In the genomic region with DNA sequence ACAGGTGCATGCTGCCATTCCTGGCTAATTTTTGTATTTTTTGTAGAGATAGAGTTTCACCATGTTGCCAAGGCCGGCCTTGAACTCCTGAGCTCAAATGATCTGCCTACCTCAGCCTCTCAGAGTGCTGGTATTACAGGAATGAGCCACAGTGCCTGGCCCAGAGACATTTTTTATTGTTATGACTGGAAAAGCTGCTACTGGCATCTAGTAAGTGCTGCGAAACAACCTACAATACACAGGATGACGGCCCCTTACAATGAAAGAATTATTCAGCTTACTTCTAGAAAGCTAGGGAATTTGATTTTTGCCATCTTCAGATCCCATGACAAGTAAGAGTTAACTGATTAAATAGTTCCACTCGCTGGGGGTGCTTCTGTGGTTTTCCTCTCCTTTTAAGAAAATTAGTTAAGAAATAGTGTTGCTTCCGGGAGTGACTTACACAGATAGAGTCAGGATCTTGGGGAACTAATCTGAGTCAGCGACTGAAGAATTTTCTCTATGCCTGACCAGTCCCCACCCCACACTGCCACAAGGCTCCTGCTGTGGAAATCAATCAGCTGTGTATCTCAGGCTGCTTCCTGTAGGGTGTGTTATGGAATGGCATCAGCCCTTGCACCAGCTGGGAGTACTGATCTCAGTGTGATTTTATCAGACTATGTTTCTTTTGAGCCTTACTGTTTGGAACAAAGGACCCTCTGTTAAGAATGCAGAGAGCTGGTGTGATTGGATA, we compare ENCODE assay signal across 8 cellular contexts.
DNase-seq lines count a peak whose midpoint lies in the region; ATAC-seq and TF ChIP-seq lines count a peak whose summit lies in the region.

No MANE protein-coding gene starts in this region.

- H3K9ac ChIP-seq in H9 (ENCODE audit: extremely low read depth, insufficient read length, low read length) (no peak overlapping the region), liver (ENCODE audit: low read depth in 1 of 2, low read length in 2 of 2) (no peak overlapping the region)

- no peak overlapping the region for H3T11ph ChIP-seq in H9 (ENCODE audit: low read length)

- H3K4me1 ChIP-seq in H9 (ENCODE audit: insufficient read depth, low read length): peaks cover 6% of the 10 kb centered on the region; the same call in 1 of the 2 replicates
- peaks cover 8 to 32% (median 21%) of the 10 kb centered on the region in 4 donors for H3K4me1 ChIP-seq in liver (ENCODE audit: control insufficient read depth in 4 of 4, insufficient read depth in 4 of 4, low read length in 3 of 4)

- CTCF ChIA-PET in AG04450 (lab: Charles Lee): interaction anchor here (0.6 to 7.7 kb wide), 4 partner anchors 12 to 300 kb away, joined by 3 to 61 read pairs (median 4); no protein-coding TSS in a partner anchor

- H4K5ac ChIP-seq in H9 (ENCODE audit: insufficient read length, low read depth, low read length): no peak overlapping the region

- 0 out of 2 replicates have a peak, but pooled peaks have one; percentile 5 for TF ChIP-seq CTCF in AG04450 (IDR thresholded peaks at IDR 0.05; ENCODE audit: low read depth, low read length)
- TF ChIP-seq CTCF in H9 (conservative IDR thresholded peaks at IDR 0.05): no peak
- no peak for TF ChIP-seq CTCF in liver (IDR thresholded peaks at IDR 0.05; ENCODE audit: low read depth, low read length, missing input control)

- no peak overlapping the region for H3K4me3 ChIP-seq in AG04450 (ENCODE audit: low read depth, low read length)
- H3K4me3 ChIP-seq in liver (ENCODE audit: low read depth in 1 of 3, low read length in 3 of 3): no peak overlapping the region

- no peak overlapping the region for H2AFZ ChIP-seq in H9 (ENCODE audit: low read length)

- no peak for ATAC-seq in GM18873 (IDR thresholded peaks at IDR 0.05; ENCODE audit: low FRiP score, unreplicated experiment)

- H3K4me2 ChIP-seq in H9 (ENCODE audit: insufficient read depth, insufficient read length, low read length): no peak overlapping the region

- no CpG with 5 or more reads among the region's 6 CpGs for WGBS in H9 (ENCODE audit: extremely low coverage, insufficient read length, low lambda C conversion rate)
- 68% methylated on average over 6 of the region's 6 CpGs for WGBS in liver

- peaks cover 19 to 31% of the 10 kb centered on the region in 2 experiments for H3K4me1 Mint-ChIP-seq in H9

- DNase-seq in AG04450 (ENCODE audit: low read depth, low spot score) (peak; percentile 91), H9 (peak; percentile 43), SKM-1 treated with dmso at 0.1 percent for 144 hours (lab: John Stamatoyannopoulos, UW; ENCODE audit: unreplicated experiment) (peak; percentile 55), caudate nucleus (lab: John Stamatoyannopoulos, UW) (peak in 8 of 61 donors; percentile 11 to 27 (median 20)), NCI-H2029 treated with DMSO at 0.1 percent for 48 hours (lab: John Stamatoyannopoulos, UW) (no peak)
- peak; percentile 50 for DNase-seq in stimulated activated CD8-positive, alpha-beta memory T cell treated with anti-CD3 and anti-CD28 coated beads, Interleukin-4, amount 100 ng/mL, for 48 hours

- no peaks in the 10 kb centered on the region for H4K20me1 ChIP-seq in H9 (ENCODE audit: control insufficient read depth, insufficient read depth, insufficient read length)

- H2BK15ac ChIP-seq in H9 (ENCODE audit: low read depth, low read length): no peak overlapping the region

- H4K91ac ChIP-seq in H9 (ENCODE audit: insufficient read length, low read depth, low read length): no peak overlapping the region

- no peaks in the 10 kb centered on the region for H3K36me3 ChIP-seq in liver (ENCODE audit: control insufficient read depth in 4 of 4, insufficient read depth in 3 of 4, low read depth in 1 of 4, low read length in 3 of 4)

- H3K14ac ChIP-seq in H9 (ENCODE audit: insufficient read depth, low read length): no peak overlapping the region

- no peak overlapping the region for H3K4ac ChIP-seq in H9 (ENCODE audit: low read depth, low read length)

- H3K27me3 ChIP-seq in AG04450 (ENCODE audit: control insufficient read depth, insufficient read depth, low read length): no peaks in the 10 kb centered on the region
- H3K27me3 ChIP-seq in H9 (ENCODE audit: insufficient read depth, low read length): no peaks in the 10 kb centered on the region
- no peaks in the 10 kb centered on the region for H3K27me3 ChIP-seq in liver (ENCODE audit: control insufficient read depth in 4 of 4, insufficient read depth in 4 of 4, low read length in 3 of 4)

- H4K8ac ChIP-seq in H9 (replicated peaks; ENCODE audit: insufficient read length, low read depth, low read length): no peak overlapping the region

- no peak overlapping the region for H3K18ac ChIP-seq in H9 (ENCODE audit: insufficient read length, low read depth, low read length)

- TF ChIP-seq RAD21 in liver (IDR thresholded peaks at IDR 0.05): no peak

- H3K9me3 ChIP-seq in AG04450 (ENCODE audit: control insufficient read depth, insufficient read depth, low read length): no peaks in the 10 kb centered on the region
- H3K9me3 ChIP-seq in H9 (ENCODE audit: control insufficient read depth, low read depth, low read length): no peaks in the 10 kb centered on the region
- H3K9me3 ChIP-seq in liver (ENCODE audit: control insufficient read depth in 4 of 4, low read length in 3 of 4): no peaks in the 10 kb centered on the region

- H2BK5ac ChIP-seq in H9 (ENCODE audit: insufficient read length, low read length): no peak overlapping the region

- no peak overlapping the region for H3K4me3 Mint-ChIP-seq in H9

- H3K23ac ChIP-seq in H9 (ENCODE audit: insufficient read length, low read depth, low read length): no peak overlapping the region

- no peaks in the 10 kb centered on the region for H3K23me2 ChIP-seq in H9 (ENCODE audit: insufficient read length, low read depth, low read length, poor library complexity, severe bottlenecking)

- H2BK12ac ChIP-seq in H9 (ENCODE audit: insufficient read length, low read depth, low read length): no peak overlapping the region

- no peak overlapping the region for H2BK20ac ChIP-seq in H9 (ENCODE audit: low read depth, low read length, poor library complexity, severe bottlenecking)

- POLR2A ChIA-PET in AG04450 (lab: Yijun Ruan, JAX): interaction anchor here (0.5 to 2.0 kb wide), 12 partner anchors 9 to 479 kb away, joined by 3 to 13 read pairs (median 4); a partner anchor contains a TSS

- no peaks in the 10 kb centered on the region for H3K79me1 ChIP-seq in H9 (ENCODE audit: insufficient read depth, low read depth, low read length, poor library complexity, severe bottlenecking)

- peaks cover 8% of the 10 kb centered on the region for H3K79me2 ChIP-seq in H9 (ENCODE audit: insufficient read depth, low read length)

- no peak overlapping the region for H2AK5ac ChIP-seq in H9 (ENCODE audit: insufficient read length, low read length)

- no peaks in the 10 kb centered on the region for H3K27me3 Mint-ChIP-seq in H9 (ENCODE audit: low read depth)

- no peak overlapping the region for H2BK120ac ChIP-seq in H9 (ENCODE audit: low read depth, low read length, poor library complexity, severe bottlenecking)

- no peak overlapping the region for H3K56ac ChIP-seq in H9 (ENCODE audit: insufficient read length, low read depth, low read length)

- no peaks in the 10 kb centered on the region for H3K9me3 Mint-ChIP-seq in H9

- H3K27ac Mint-ChIP-seq in H9: peak overlapping the region in 2 of 3 experiments; percentile 34 to 60; a peak in 3 of 7 replicates

- H3K27ac ChIP-seq in AG04450 (ENCODE audit: low read depth, low read length): peak overlapping the region; percentile 88
- no peak overlapping the region for H3K27ac ChIP-seq in H9 (ENCODE audit: insufficient read length, low read depth, low read length)
- peak overlapping the region; percentile 46 for H3K27ac ChIP-seq in caudate nucleus (ENCODE audit: low read depth, low read length)
- peak overlapping the region; percentile 22 to 33 for H3K27ac ChIP-seq in liver (ENCODE audit: low read depth in 1 of 2, low read length in 2 of 2)

- H3K36me3 Mint-ChIP-seq in H9 (ENCODE audit: insufficient read depth in 1 of 3, low read depth in 3 of 3): no peaks in the 10 kb centered on the region; a peak in 2 of 7 replicates

TF ChIP-seq in liver, 16 proteins besides CTCF, POLR2A, EP300 and RAD21 (continues in another document):
- no peak for TF ChIP-seq JUND (IDR thresholded peaks at IDR 0.05)
- TF ChIP-seq, protein P1, sequence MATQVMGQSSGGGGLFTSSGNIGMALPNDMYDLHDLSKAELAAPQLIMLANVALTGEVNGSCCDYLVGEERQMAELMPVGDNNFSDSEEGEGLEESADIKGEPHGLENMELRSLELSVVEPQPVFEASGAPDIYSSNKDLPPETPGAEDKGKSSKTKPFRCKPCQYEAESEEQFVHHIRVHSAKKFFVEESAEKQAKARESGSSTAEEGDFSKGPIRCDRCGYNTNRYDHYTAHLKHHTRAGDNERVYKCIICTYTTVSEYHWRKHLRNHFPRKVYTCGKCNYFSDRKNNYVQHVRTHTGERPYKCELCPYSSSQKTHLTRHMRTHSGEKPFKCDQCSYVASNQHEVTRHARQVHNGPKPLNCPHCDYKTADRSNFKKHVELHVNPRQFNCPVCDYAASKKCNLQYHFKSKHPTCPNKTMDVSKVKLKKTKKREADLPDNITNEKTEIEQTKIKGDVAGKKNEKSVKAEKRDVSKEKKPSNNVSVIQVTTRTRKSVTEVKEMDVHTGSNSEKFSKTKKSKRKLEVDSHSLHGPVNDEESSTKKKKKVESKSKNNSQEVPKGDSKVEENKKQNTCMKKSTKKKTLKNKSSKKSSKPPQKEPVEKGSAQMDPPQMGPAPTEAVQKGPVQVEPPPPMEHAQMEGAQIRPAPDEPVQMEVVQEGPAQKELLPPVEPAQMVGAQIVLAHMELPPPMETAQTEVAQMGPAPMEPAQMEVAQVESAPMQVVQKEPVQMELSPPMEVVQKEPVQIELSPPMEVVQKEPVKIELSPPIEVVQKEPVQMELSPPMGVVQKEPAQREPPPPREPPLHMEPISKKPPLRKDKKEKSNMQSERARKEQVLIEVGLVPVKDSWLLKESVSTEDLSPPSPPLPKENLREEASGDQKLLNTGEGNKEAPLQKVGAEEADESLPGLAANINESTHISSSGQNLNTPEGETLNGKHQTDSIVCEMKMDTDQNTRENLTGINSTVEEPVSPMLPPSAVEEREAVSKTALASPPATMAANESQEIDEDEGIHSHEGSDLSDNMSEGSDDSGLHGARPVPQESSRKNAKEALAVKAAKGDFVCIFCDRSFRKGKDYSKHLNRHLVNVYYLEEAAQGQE (IDR thresholded peaks at IDR 0.05): no peak
- TF ChIP-seq EGR1 (IDR thresholded peaks at IDR 0.05; ENCODE audit: low read depth in 2 of 2): no peak
- TF ChIP-seq, protein P2, sequence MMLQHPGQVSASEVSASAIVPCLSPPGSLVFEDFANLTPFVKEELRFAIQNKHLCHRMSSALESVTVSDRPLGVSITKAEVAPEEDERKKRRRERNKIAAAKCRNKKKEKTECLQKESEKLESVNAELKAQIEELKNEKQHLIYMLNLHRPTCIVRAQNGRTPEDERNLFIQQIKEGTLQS (IDR thresholded peaks at IDR 0.05): no peak
- no peak for TF ChIP-seq FOXA2 (IDR thresholded peaks at IDR 0.05)
- no peak for TF ChIP-seq TAF1 (conservative IDR thresholded peaks at IDR 0.05)
- no peak for TF ChIP-seq FOXA1 (IDR thresholded peaks at IDR 0.05)
- TF ChIP-seq SP1 (IDR thresholded peaks at IDR 0.05): no peak
- TF ChIP-seq RXRA (IDR thresholded peaks at IDR 0.05): no peak
- no peak for TF ChIP-seq HNF4A (conservative IDR thresholded peaks at IDR 0.05)
- no peak for TF ChIP-seq NR2F2 (IDR thresholded peaks at IDR 0.05)
